Comparison of ENCODE assay signal across 1 cellular context in the genomic region with DNA sequence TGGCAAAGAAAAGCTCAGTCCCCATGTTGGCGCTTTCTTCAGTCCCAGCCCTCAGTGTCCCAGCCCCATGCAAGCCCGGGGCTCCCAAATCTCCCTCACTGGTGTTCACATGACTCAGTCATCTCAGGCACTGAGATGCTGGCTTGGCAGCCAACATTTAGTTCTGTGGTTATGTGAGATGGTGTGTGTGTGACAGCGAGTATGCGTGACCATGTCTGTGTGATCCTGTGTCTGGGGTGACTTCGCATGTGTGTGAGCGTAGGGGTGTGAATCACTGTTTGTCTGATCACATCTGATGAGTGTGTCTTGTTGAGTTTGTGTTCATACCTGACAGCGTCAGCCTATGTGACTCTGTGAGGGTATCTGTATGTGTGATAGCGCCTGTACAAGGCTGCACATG.
A peak's percentile ranks its signal among the peaks of the same experiment; 100 is the strongest.
TF ChIP-seq lines count a peak whose summit lies in the region.

No MANE protein-coding gene starts in this region.

TF ChIP-seq in IMR-90, 13 proteins besides CTCF, POLR2A, EP300 and RAD21 (continued from another document):
- TF ChIP-seq, protein P1, sequence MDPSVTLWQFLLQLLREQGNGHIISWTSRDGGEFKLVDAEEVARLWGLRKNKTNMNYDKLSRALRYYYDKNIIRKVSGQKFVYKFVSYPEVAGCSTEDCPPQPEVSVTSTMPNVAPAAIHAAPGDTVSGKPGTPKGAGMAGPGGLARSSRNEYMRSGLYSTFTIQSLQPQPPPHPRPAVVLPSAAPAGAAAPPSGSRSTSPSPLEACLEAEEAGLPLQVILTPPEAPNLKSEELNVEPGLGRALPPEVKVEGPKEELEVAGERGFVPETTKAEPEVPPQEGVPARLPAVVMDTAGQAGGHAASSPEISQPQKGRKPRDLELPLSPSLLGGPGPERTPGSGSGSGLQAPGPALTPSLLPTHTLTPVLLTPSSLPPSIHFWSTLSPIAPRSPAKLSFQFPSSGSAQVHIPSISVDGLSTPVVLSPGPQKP (IDR thresholded peaks at IDR 0.05; ENCODE audit: borderline replicate concordance, low read depth, low read length), result no peak
- 0 out of 2 replicates have a peak, but pooled peaks have one; percentile 39 for TF ChIP-seq MAZ (IDR thresholded peaks at IDR 0.05; ENCODE audit: borderline replicate concordance, low read depth, low read length)
- no peak for TF ChIP-seq CEBPB (IDR thresholded peaks at IDR 0.05; ENCODE audit: low read depth, low read length)
- TF ChIP-seq RFX5 (IDR thresholded peaks at IDR 0.05; ENCODE audit: low read depth, low read length), result no peak
- TF ChIP-seq NFE2L2 (IDR thresholded peaks at IDR 0.05; ENCODE audit: low read depth, low read length), result no peak
- TF ChIP-seq MXI1 (IDR thresholded peaks at IDR 0.05; ENCODE audit: borderline replicate concordance, low read depth, low read length), result 0 out of 2 replicates have a peak, but pooled peaks have one; percentile 34
- TF ChIP-seq FOS (IDR thresholded peaks at IDR 0.05; ENCODE audit: low read depth, low read length), result peak; percentile 87
- TF ChIP-seq RCOR1 (IDR thresholded peaks at IDR 0.05; ENCODE audit: insufficient replicate concordance, low read length), result peak; percentile 83
- no peak for TF ChIP-seq MAFK (IDR thresholded peaks at IDR 0.05; ENCODE audit: low read depth, low read length)
- TF ChIP-seq, protein P2, sequence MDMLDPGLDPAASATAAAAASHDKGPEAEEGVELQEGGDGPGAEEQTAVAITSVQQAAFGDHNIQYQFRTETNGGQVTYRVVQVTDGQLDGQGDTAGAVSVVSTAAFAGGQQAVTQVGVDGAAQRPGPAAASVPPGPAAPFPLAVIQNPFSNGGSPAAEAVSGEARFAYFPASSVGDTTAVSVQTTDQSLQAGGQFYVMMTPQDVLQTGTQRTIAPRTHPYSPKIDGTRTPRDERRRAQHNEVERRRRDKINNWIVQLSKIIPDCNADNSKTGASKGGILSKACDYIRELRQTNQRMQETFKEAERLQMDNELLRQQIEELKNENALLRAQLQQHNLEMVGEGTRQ (IDR thresholded peaks at IDR 0.05; ENCODE audit: low read depth, low read length), result peak; percentile 60; the same call in 1 of the 2 replicates
TF ChIP-seq in IMR-90: peak in this region for 7.
